21 cellular contexts compared by ENCODE assay signal in genomic region chr6:105568751-105569150, GRCh38.
DNase-seq lines count a peak whose midpoint lies in the region; ATAC-seq and TF ChIP-seq lines count a peak whose summit lies in the region.
"Had no signal": no experiment of that assay in that cellular context is flagged by ENCODE, and none has a peak within 500 bp of the region (broad histone marks: within the 10 kb centered on the region; RNA-seq: fewer than 3 reads in every experiment).

No MANE protein-coding gene starts in this region.

- no peak for TF ChIP-seq RAD21 in SK-N-SH (IDR thresholded peaks at IDR 0.05; ENCODE audit: low read length)

- no peaks in the 10 kb centered on the region for H3K9me2 ChIP-seq in SK-N-SH

- H3K9ac ChIP-seq in SK-N-SH = no peak overlapping the region
- no peak overlapping the region for H3K9ac ChIP-seq in trophoblast cell (ENCODE audit: low read length)
- H3K9ac ChIP-seq: BLaER1 had no signal

- TF ChIP-seq CTCF in SK-N-SH (IDR thresholded peaks at IDR 0.05) = no peak
- no peak for TF ChIP-seq CTCF in VCaP (conservative IDR thresholded peaks at IDR 0.05)
- no peak for TF ChIP-seq CTCF in fibroblast of the aortic adventitia (IDR thresholded peaks at IDR 0.05; ENCODE audit: insufficient read depth, low read length)

- H3K23ac ChIP-seq in trophoblast cell (ENCODE audit: low read length) = no peak overlapping the region

- no peak overlapping the region for H3K14ac ChIP-seq in trophoblast cell (ENCODE audit: low read length)

- no peak overlapping the region for H3K4ac ChIP-seq in trophoblast cell (ENCODE audit: low read depth, low read length)

- H3K79me1 ChIP-seq in trophoblast cell (ENCODE audit: low read length) = no peaks in the 10 kb centered on the region

- no peak overlapping the region; a peak in 1 of 4 replicates for H3K27ac ChIP-seq in SK-N-SH (ENCODE audit: low read depth in 2 of 2, low read length in 1 of 2)
- peak overlapping the region; percentile 71 for H3K27ac ChIP-seq in VCaP
- no peak overlapping the region for H3K27ac ChIP-seq in trophoblast cell (ENCODE audit: low read depth, low read length)
- H3K27ac ChIP-seq: 22Rv1, BLaER1 had no signal

- H4K91ac ChIP-seq in trophoblast cell (ENCODE audit: low read depth, low read length) = no peak overlapping the region

- H2BK120ac ChIP-seq in trophoblast cell (ENCODE audit: insufficient read depth, low read length, poor library complexity) = no peak overlapping the region

- 8% methylated on average over 1 of the region's 1 CpG for whole genome bisulfite sequencing in SK-N-SH (ENCODE audit: low lambda C conversion rate)
- no CpG with 5 or more reads among the region's 1 CpG for WGBS in trophoblast cell (ENCODE audit: extremely low coverage, insufficient coverage, insufficient read length)

- no peak overlapping the region for H4K8ac ChIP-seq in trophoblast cell (ENCODE audit: low read depth, low read length)

- H2BK12ac ChIP-seq in trophoblast cell (ENCODE audit: low read length) = no peak overlapping the region

- no peak overlapping the region for H4K12ac ChIP-seq in trophoblast cell (ENCODE audit: low read depth, low read length)

- no peaks in the 10 kb centered on the region for H3K79me2 ChIP-seq in SK-N-SH (ENCODE audit: insufficient read depth)
- H3K79me2 ChIP-seq in trophoblast cell (ENCODE audit: control insufficient read depth, insufficient read depth, low read length, poor library complexity) = no peaks in the 10 kb centered on the region

- H4K20me1 ChIP-seq in SK-N-SH (ENCODE audit: insufficient read depth) = no peaks in the 10 kb centered on the region
- H4K20me1 ChIP-seq: BLaER1 had no signal

- no peak for TF ChIP-seq EP300 in SK-N-SH (IDR thresholded peaks at IDR 0.05; ENCODE audit: borderline replicate concordance in 1 of 2, low read depth in 1 of 2, low read length in 1 of 2)

- no peak overlapping the region for H3K18ac ChIP-seq in trophoblast cell (ENCODE audit: low read length)

- DNase-seq in SK-N-SH (no peak), fibroblast of the aortic adventitia (ENCODE audit: low read depth) (peak; percentile 22), trophoblast cell (peak; percentile 20 to 72), hepatic stellate cell (ENCODE audit: low spot score) (no peak), retina (no peak), DMS 273 (lab: John Stamatoyannopoulos, UW; ENCODE audit: unreplicated experiment) (no peak)
- DNase-seq: ACHN; BE2C; C1 segment of cervical spinal cord; CD4-positive, alpha-beta memory T cell; CD4-positive, CD25-positive, alpha-beta regulatory T cell; CD8-positive, alpha-beta memory T cell; COR-L47; DMS79 treated with DMSO at 0.1 percent for 48 hours; EL; GDM1 had no signal

- H2AFZ ChIP-seq in SK-N-SH (ENCODE audit: low read depth) = no peak overlapping the region
- no peak overlapping the region for H2AFZ ChIP-seq in trophoblast cell (ENCODE audit: insufficient read depth, low read length, poor library complexity)

- H3K36me3 ChIP-seq in SK-N-SH (replicated peaks in 1 of 2; ENCODE audit: control insufficient read depth in 1 of 2, insufficient read depth in 2 of 2, low read length in 1 of 2) (no peaks in the 10 kb centered on the region), trophoblast cell (ENCODE audit: control insufficient read depth in 1 of 2, insufficient read depth in 2 of 2, low read length in 2 of 2) (no peaks in the 10 kb centered on the region)
- H3K36me3 ChIP-seq: BE2C, BLaER1 had no signal

- H3K9me3 ChIP-seq in SK-N-SH (no peaks in the 10 kb centered on the region), trophoblast cell (ENCODE audit: insufficient read depth, low read depth, low read length) (no peaks in the 10 kb centered on the region)
- H3K9me3 ChIP-seq: BE2C, BLaER1 had no signal

- H3F3A ChIP-seq in SK-N-SH (replicated peaks; ENCODE audit: insufficient read depth) = peaks cover 3% of the 10 kb centered on the region

- H2BK5ac ChIP-seq in trophoblast cell (ENCODE audit: low read depth, low read length, poor library complexity) = no peak overlapping the region

- peak; percentile 47; the same call in 2 of the 3 replicates for ATAC-seq in SK-N-SH treated with all-trans-retinoic acid at 6 μM for 48 hours
- ATAC-seq: GM12878 had no signal

- H3K4me3 ChIP-seq in SK-N-SH (ENCODE audit: low read depth in 2 of 2, low read length in 1 of 2) (no peak overlapping the region), fibroblast of the aortic adventitia (ENCODE audit: low read depth, low read length) (no peak overlapping the region), trophoblast cell (ENCODE audit: low read depth, low read length) (no peak overlapping the region)
- H3K4me3 ChIP-seq: BLaER1, GM12878 had no signal

- H3K4me1 ChIP-seq in SK-N-SH (ENCODE audit: control insufficient read depth in 1 of 2, insufficient read depth in 2 of 2, low read depth in 1 of 2, low read length in 1 of 2) = peaks cover 0 to 5% of the 10 kb centered on the region in 2 experiments; a peak in 1 of 4 replicates
- no peaks in the 10 kb centered on the region for H3K4me1 ChIP-seq in trophoblast cell (ENCODE audit: control insufficient read depth in 1 of 2, insufficient read depth in 2 of 2, low read length in 2 of 2)
- H3K4me1 ChIP-seq: BE2C, BLaER1 had no signal

- POLR2A ChIA-PET in SK-N-SH (lab: Yijun Ruan, JAX) = no interaction called here

- no peaks in the 10 kb centered on the region for H3K27me3 ChIP-seq in SK-N-SH (ENCODE audit: insufficient read depth)
- no peaks in the 10 kb centered on the region for H3K27me3 ChIP-seq in trophoblast cell (ENCODE audit: insufficient read depth, low read length)
- H3K27me3 ChIP-seq: BLaER1 had no signal

- CTCF ChIA-PET in SK-N-SH (lab: Yijun Ruan, JAX) = no interaction called here

- H2AK5ac ChIP-seq in trophoblast cell (ENCODE audit: low read length) = no peak overlapping the region

- H3K4me2 ChIP-seq in SK-N-SH (no peak overlapping the region), trophoblast cell (ENCODE audit: low read length) (no peak overlapping the region)
- H3K4me2 ChIP-seq: BLaER1 had no signal

TF ChIP-seq in SK-N-SH treated with all-trans-retinoic acid at 6 μM for 48 hours, 23 proteins besides CTCF, POLR2A, EP300 and RAD21:
- TF ChIP-seq TOX (CRISPR knock-in tag; IDR thresholded peaks at IDR 0.05; ENCODE audit: borderline replicate concordance) (no peak), ISL1 (CRISPR knock-in tag; IDR thresholded peaks at IDR 0.05) (peak; percentile 68)

TF ChIP-seq in SK-N-SH, 30 proteins besides CTCF, POLR2A, EP300 and RAD21:
- TF ChIP-seq GATA2 (CRISPR knock-in tag; IDR thresholded peaks at IDR 0.05) (no peak), YY1 (IDR thresholded peaks at IDR 0.05; ENCODE audit: low read depth) (no peak), FOXJ3 (CRISPR knock-in tag; IDR thresholded peaks at IDR 0.05) (no peak), FOSL2 (IDR thresholded peaks at IDR 0.05; ENCODE audit: borderline replicate concordance, low read depth) (no peak), NRF1 (IDR thresholded peaks at IDR 0.05; ENCODE audit: low read depth, low read length) (no peak)
- TF ChIP-seq, protein P1, sequence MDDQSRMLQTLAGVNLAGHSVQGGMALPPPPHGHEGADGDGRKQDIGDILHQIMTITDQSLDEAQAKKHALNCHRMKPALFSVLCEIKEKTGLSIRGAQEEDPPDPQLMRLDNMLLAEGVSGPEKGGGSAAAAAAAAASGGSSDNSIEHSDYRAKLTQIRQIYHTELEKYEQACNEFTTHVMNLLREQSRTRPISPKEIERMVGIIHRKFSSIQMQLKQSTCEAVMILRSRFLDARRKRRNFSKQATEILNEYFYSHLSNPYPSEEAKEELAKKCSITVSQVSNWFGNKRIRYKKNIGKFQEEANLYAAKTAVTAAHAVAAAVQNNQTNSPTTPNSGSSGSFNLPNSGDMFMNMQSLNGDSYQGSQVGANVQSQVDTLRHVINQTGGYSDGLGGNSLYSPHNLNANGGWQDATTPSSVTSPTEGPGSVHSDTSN (IDR thresholded peaks at IDR 0.05) = no peak

Comparison
In these comparisons a context has a peak if more than half of its experiments do, and no peak if none do; other contexts are left out.
1. DNase-seq: peak in fibroblast of the aortic adventitia (single experiment) and trophoblast cell (2 of 2); none in SK-N-SH (single experiment), hepatic stellate cell (single experiment), retina (single experiment) and DMS 273 (single experiment).